In the genomic region with DNA sequence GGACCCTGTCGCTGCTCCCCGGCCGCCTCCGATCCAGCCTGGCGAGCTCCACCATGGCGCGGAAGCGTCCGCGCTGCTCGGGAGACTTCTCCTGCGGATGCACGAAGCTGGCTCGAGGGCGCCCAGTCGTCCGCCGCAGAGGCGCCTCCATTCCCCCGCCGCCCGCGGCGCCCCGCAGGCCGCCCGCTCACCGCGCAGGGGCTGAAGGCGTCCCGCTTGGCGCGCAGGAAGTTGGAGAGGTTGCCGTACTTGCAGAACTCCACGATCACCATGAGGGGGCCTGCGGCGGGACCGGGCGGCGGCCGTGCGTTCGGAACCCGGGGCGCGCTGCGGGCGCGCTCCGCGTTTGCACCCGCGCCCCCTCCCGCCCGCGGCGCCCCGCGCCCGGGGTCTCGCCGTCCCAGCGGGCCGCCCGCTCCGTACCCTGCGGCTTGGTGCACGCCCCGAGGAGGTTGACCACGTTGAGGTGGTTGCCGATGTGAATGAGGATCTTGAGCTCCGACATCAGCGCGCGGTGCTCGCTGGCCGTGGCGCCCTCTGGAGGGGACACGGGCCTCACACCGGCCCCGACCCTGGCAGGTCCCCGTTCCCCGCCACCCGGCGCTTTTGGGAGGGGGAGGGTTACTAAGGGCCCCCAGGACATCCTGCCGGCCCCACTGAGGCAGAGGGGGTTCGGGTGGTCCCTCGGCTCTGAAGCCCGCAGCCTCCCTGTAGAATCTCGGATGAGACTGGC, we compare ENCODE assay signal across 8 cellular contexts. TPM values are rescaled to one million over a fixed set of nuclear protein-coding genes. Genes with fewer than 3 reads are reported as not detected.
DNase-seq lines count a peak whose midpoint lies in the region; ATAC-seq and TF ChIP-seq lines count a peak whose summit lies in the region.

No MANE protein-coding gene starts in this region.

- in situ Hi-C loops in GM13977 (cut with MboI; ENCODE audit: low pct_unique_long_range_greater_than_20kb, low sequenced_read_pairs, unreplicated experiment): no loop called here

- no peaks in the 10 kb centered on the region for H3K36me3 ChIP-seq in MG63

- ATAC-seq in activated T-helper 17 cell treated with anti-CD3 and anti-CD28 coated beads, Interleukin-2, amount 50 U/mL, for 72 hours (replicated peaks): peak; percentile 42
- ATAC-seq in sciatic nerve (no peak), HG02678 (IDR thresholded peaks at IDR 0.05; ENCODE audit: unreplicated experiment) (no peak)

- H3K4me1 Mint-ChIP-seq in activated T-helper 17 cell treated with anti-CD3 and anti-CD28 coated beads, Interleukin-2, amount 50 U/mL, for 72 hours: no peaks in the 10 kb centered on the region

- H3K27me3 ChIP-seq in MG63: peaks cover 8% of the 10 kb centered on the region

- H3K36me3 Mint-ChIP-seq in activated T-helper 17 cell treated with anti-CD3 and anti-CD28 coated beads, Interleukin-2, amount 50 U/mL, for 72 hours (ENCODE audit: low read depth): no peaks in the 10 kb centered on the region

- peak; percentile 88 for TF ChIP-seq CTCF in C4-2B (conservative IDR thresholded peaks at IDR 0.05)
- TF ChIP-seq CTCF in GM13977 (IDR thresholded peaks at IDR 0.05; ENCODE audit: extremely low read depth, insufficient read depth, missing control alignments): no peak

- peak overlapping the region; percentile 24; the same call in 1 of the 2 replicates for H3K27ac ChIP-seq in C4-2B

- H3K9me3 ChIP-seq in MG63: no peaks in the 10 kb centered on the region

- DNase-seq in MG63 (peak; percentile 74), iPS-NIHi11 (ENCODE audit: low spot score) (peak; percentile 96), sciatic nerve (ENCODE audit: low spot score) (no peak), GM13977 (ENCODE audit: low spot score) (no peak)
- DNase-seq in stimulated activated CD8-positive, alpha-beta memory T cell treated with anti-CD3 and anti-CD28 coated beads, Interleukin-7, amount 100 ng/mL, for 24 hours (ENCODE audit: low read depth): peak; percentile 8

- H3K4me3 Mint-ChIP-seq in activated T-helper 17 cell treated with anti-CD3 and anti-CD28 coated beads, Interleukin-2, amount 50 U/mL, for 72 hours: no peak overlapping the region

- H3K27me3 Mint-ChIP-seq in activated T-helper 17 cell treated with anti-CD3 and anti-CD28 coated beads, Interleukin-2, amount 50 U/mL, for 72 hours: no peaks in the 10 kb centered on the region

- H3K9me3 Mint-ChIP-seq in activated T-helper 17 cell treated with anti-CD3 and anti-CD28 coated beads, Interleukin-2, amount 50 U/mL, for 72 hours: no peaks in the 10 kb centered on the region

- intact Hi-C loops in sciatic nerve (cut with DNase I): no loop called here

- no peak overlapping the region for H3K27ac Mint-ChIP-seq in activated T-helper 17 cell treated with anti-CD3 and anti-CD28 coated beads, Interleukin-2, amount 50 U/mL, for 72 hours

- peak overlapping the region; percentile 39 for H3K4me3 ChIP-seq in MG63

RNA-seq across cellular contexts. Expression of gene SCGB3A1, which starts 27.7 kb away (rescaled TPM):
- total RNA-seq in MG63 (2014; rRNA removed; shearing (Covaris generic); ENCODE audit: low replicate concordance): not detected in 2 replicates
- total RNA-seq in activated T-helper 17 cell treated with anti-CD3 and anti-CD28 coated beads, Interleukin-2, amount 50 U/mL, for 72 hours: not detected
- not detected for total RNA-seq in sciatic nerve

RNA-seq across cellular contexts. Expression of gene FLT4, which starts 30.4 kb away (rescaled TPM):
- total RNA-seq in MG63 (2014; rRNA removed; shearing (Covaris generic); ENCODE audit: low replicate concordance): 0.10 and 1.3 TPM in 2 replicates
- under 1 TPM; 0.34 to 0.56 TPM for total RNA-seq in activated T-helper 17 cell treated with anti-CD3 and anti-CD28 coated beads, Interleukin-2, amount 50 U/mL, for 72 hours
- 11.7 TPM for total RNA-seq in sciatic nerve

Comparison
In these comparisons a context has a peak if more than half of its experiments do, and no peak if none do; other contexts are left out.
1. DNase-seq: peak in MG63 (single experiment), iPS-NIHi11 (single experiment) and stimulated activated CD8-positive, alpha-beta memory T cell treated with anti-CD3 and anti-CD28 coated beads, Interleukin-7, amount 100 ng/mL, for 24 hours (single experiment); none in sciatic nerve (single experiment) and GM13977 (single experiment).